21 cellular contexts compared by ENCODE assay signal in genomic region chr11:43686207-43686606, GRCh38. TPM values are rescaled to one million over a fixed set of nuclear protein-coding genes. Genes with fewer than 3 reads are reported as not detected.
A peak's percentile ranks its signal among the peaks of the same experiment; 100 is the strongest.
DNase-seq lines count a peak whose midpoint lies in the region; ATAC-seq, FAIRE-seq and TF ChIP-seq lines count a peak whose summit lies in the region.
"Had no signal": no experiment of that assay in that cellular context is flagged by ENCODE, and none has a peak within 500 bp of the region (broad histone marks: within the 10 kb centered on the region; RNA-seq: fewer than 3 reads in every experiment).

No MANE protein-coding gene starts in this region.

- H3K4me3 Mint-ChIP-seq in endothelial cell (ENCODE audit: unreplicated experiment) (peak overlapping the region; percentile 19), neural crest cell (peak overlapping the region; percentile 35)
- H3K4me3 Mint-ChIP-seq: CD4-positive, alpha-beta T cell; T-helper 1 cell treated with Interleukin-12 subunit alpha and Interleukin-12 subunit beta and Interleukin-4 antibody, amounts not matched to agents 30 μg/mL and 1 μg/mL, for 36 hours had no signal

- H3F3A ChIP-seq in MM.1S (ENCODE audit: insufficient read depth, low read length) = peaks cover 9% of the 10 kb centered on the region

- peaks cover 89% of the 10 kb centered on the region for H3K79me2 ChIP-seq in MM.1S (ENCODE audit: low read length)

- peaks cover 31% of the 10 kb centered on the region for H3K4me1 ChIP-seq in RWPE2 (ENCODE audit: insufficient read depth, poor library complexity, severe bottlenecking)
- peaks cover 11% of the 10 kb centered on the region; the same call in 1 of the 2 replicates for H3K4me1 ChIP-seq in MM.1S (ENCODE audit: low read length)

- H4K20me1 ChIP-seq in MM.1S (ENCODE audit: insufficient read depth, low read length) = no peaks in the 10 kb centered on the region

- DNase-seq in GM12891 (ENCODE audit: insufficient read length, low spot score) = no peak
- DNase-seq in RWPE2 (ENCODE audit: low spot score) = no peak
- no peak for DNase-seq in endothelial cell (ENCODE audit: low spot score)
- no peak for DNase-seq in neural crest cell (ENCODE audit: low read depth, low spot score)
- DNase-seq in DMS153 treated with DMSO at 0.1 percent for 48 hours (lab: John Stamatoyannopoulos, UW; ENCODE audit: unreplicated experiment) = no peak
- no peak for DNase-seq in NCI-H510A treated with DMSO at 0.1 percent for 48 hours (lab: John Stamatoyannopoulos, UW)
- no peak for DNase-seq in GM10266 (ENCODE audit: extremely low spot score)
- DNase-seq in MM.1S = no peak
- DNase-seq: brain microvascular endothelial cell; CD4-positive, alpha-beta T cell; cortex of kidney; DMS53; left lung; NCI-H1105; NCI-H2029 treated with DMSO at 0.1 percent for 48 hours; stimulated activated CD4-positive, alpha-beta T cell treated with anti-CD3 and anti-CD28 coated beads, Interleukin-4, amount 100 ng/mL, for 1 hour; stimulated activated naive CD8-positive, alpha-beta T cell treated with anti-CD3 and anti-CD28 coated beads, Interleukin-15, Interleukin-2, amounts not matched to agents 100 U/mL and 50 U/mL, for 24 hours; tibial artery had no signal

- H3K9me2 ChIP-seq in MM.1S (replicated peaks; ENCODE audit: insufficient read depth, low read length) = no peaks in the 10 kb centered on the region

- H3K27ac Mint-ChIP-seq in endothelial cell (ENCODE audit: unreplicated experiment) (peak overlapping the region; percentile 79), neural crest cell (ENCODE audit: unreplicated experiment) (no peak overlapping the region)
- H3K27ac Mint-ChIP-seq: CD4-positive, alpha-beta T cell; T-helper 1 cell treated with Interleukin-12 subunit alpha and Interleukin-12 subunit beta and Interleukin-4 antibody, amounts not matched to agents 30 μg/mL and 1 μg/mL, for 36 hours had no signal

- H3K9me3 Mint-ChIP-seq in endothelial cell (ENCODE audit: unreplicated experiment) = no peaks in the 10 kb centered on the region
- no peaks in the 10 kb centered on the region for H3K9me3 Mint-ChIP-seq in neural crest cell
- H3K9me3 Mint-ChIP-seq: CD4-positive, alpha-beta T cell; T-helper 1 cell treated with Interleukin-12 subunit alpha and Interleukin-12 subunit beta and Interleukin-4 antibody, amounts not matched to agents 30 μg/mL and 1 μg/mL, for 36 hours had no signal

- no peak overlapping the region for H3K4me2 ChIP-seq in MM.1S (ENCODE audit: low read depth, low read length)

- peak; percentile 69 for FAIRE-seq in GM12891 (lab: Jason Lieb, UNC)
- FAIRE-seq: HTR-8/SVneo had no signal

- peaks cover 47% of the 10 kb centered on the region for H3K36me3 ChIP-seq in RWPE2 (ENCODE audit: low read depth)
- H3K36me3 ChIP-seq in MM.1S (replicated peaks; ENCODE audit: insufficient read depth, low read length) = peaks cover 6% of the 10 kb centered on the region

- H3K4me3 ChIP-seq in RWPE2 (ENCODE audit: severe bottlenecking) = no peak overlapping the region
- no peak overlapping the region for H3K4me3 ChIP-seq in MM.1S (ENCODE audit: low read length)
- H3K4me3 ChIP-seq: left lung, tibial artery had no signal

- no peak for TF ChIP-seq POLR2A in GM12891 (IDR thresholded peaks at IDR 0.05; ENCODE audit: low read depth, low read length)

- ATAC-seq in RWPE2 (ENCODE audit: low read depth) = no peak
- ATAC-seq: left lung; stimulated activated naive CD8-positive, alpha-beta T cell treated with anti-CD3 and anti-CD28 coated beads, Interleukin-15, Interleukin-2, amounts not matched to agents 100 U/mL and 50 U/mL, for 24 hours had no signal

- H3K36me3 Mint-ChIP-seq in endothelial cell (ENCODE audit: low read depth, unreplicated experiment) (peaks cover 12% of the 10 kb centered on the region), neural crest cell (ENCODE audit: low read depth) (peaks cover 36% of the 10 kb centered on the region)

- H3K9me3 ChIP-seq in RWPE2 (ENCODE audit: severe bottlenecking) = no peaks in the 10 kb centered on the region
- H3K9me3 ChIP-seq in MM.1S (replicated peaks; ENCODE audit: insufficient read depth, low read length) = no peaks in the 10 kb centered on the region
- H3K9me3 ChIP-seq: left lung, tibial artery had no signal

- H3K4me1 Mint-ChIP-seq in endothelial cell (ENCODE audit: unreplicated experiment) (peaks cover 63% of the 10 kb centered on the region), neural crest cell (peaks cover 67% of the 10 kb centered on the region)

- no peak for TF ChIP-seq CTCF in RWPE2 (IDR thresholded peaks at IDR 0.05; ENCODE audit: poor library complexity, severe bottlenecking)
- TF ChIP-seq CTCF in endothelial cell (IDR thresholded peaks at IDR 0.05; ENCODE audit: unreplicated experiment) = no peak
- no peak for TF ChIP-seq CTCF in neural crest cell (conservative IDR thresholded peaks at IDR 0.05)
- no peak for TF ChIP-seq CTCF in GM10266 (IDR thresholded peaks at IDR 0.05; ENCODE audit: control insufficient read depth, insufficient read depth, low read depth, missing control alignments)
- no peak for TF ChIP-seq CTCF in MM.1S (IDR thresholded peaks at IDR 0.05; ENCODE audit: low read length)

- H2AFZ ChIP-seq in MM.1S (ENCODE audit: low read length) = no peak overlapping the region

- no peak overlapping the region for H3K9ac ChIP-seq in MM.1S (ENCODE audit: low read length)

- peaks cover 4% of the 10 kb centered on the region for H3K27me3 Mint-ChIP-seq in endothelial cell (ENCODE audit: unreplicated experiment)
- H3K27me3 Mint-ChIP-seq in neural crest cell (ENCODE audit: low read depth) = no peaks in the 10 kb centered on the region
- H3K27me3 Mint-ChIP-seq: CD4-positive, alpha-beta T cell had no signal

- H3K27ac ChIP-seq in RWPE2 (ENCODE audit: poor library complexity, severe bottlenecking) (peak overlapping the region; percentile 61), MM.1S (ENCODE audit: low read length) (no peak overlapping the region)
- H3K27ac ChIP-seq: brain microvascular endothelial cell, tibial artery, VCaP had no signal

- H3K27me3 ChIP-seq in RWPE2 (ENCODE audit: insufficient read depth, poor library complexity, severe bottlenecking) (no peaks in the 10 kb centered on the region), MM.1S (replicated peaks; ENCODE audit: insufficient read depth, low read length) (no peaks in the 10 kb centered on the region)
- H3K27me3 ChIP-seq: brain microvascular endothelial cell, left lung, tibial artery had no signal

TF ChIP-seq in GM12891, 5 proteins besides CTCF, POLR2A, EP300 and RAD21:
- TF ChIP-seq SPI1 (IDR thresholded peaks at IDR 0.05; ENCODE audit: low read depth, low read length) (no peak), TAF1 (IDR thresholded peaks at IDR 0.05; ENCODE audit: low read depth, low read length) (no peak), PAX5 (IDR thresholded peaks at IDR 0.05; ENCODE audit: insufficient read depth, low read length, severe bottlenecking) (no peak), POLR2AphosphoS5 (IDR thresholded peaks at IDR 0.05; ENCODE audit: low read depth, low read length) (no peak), POU2F2 (IDR thresholded peaks at IDR 0.05; ENCODE audit: low read depth, low read length) (no peak)

RNA-seq across cellular contexts. Expression of gene HSD17B12, which starts 5.7 kb away (rescaled TPM):
- polyA plus RNA-seq in GM12891 (2012; ENCODE audit: low read depth, missing spikeins) = 25.1 TPM
- 110 TPM for total RNA-seq in endothelial cell (ENCODE audit: unreplicated experiment)
- total RNA-seq in neural crest cell = 111 and 116 TPM in 2 replicates
